ENCODE assay signal across 7 cellular contexts in the genomic region with DNA sequence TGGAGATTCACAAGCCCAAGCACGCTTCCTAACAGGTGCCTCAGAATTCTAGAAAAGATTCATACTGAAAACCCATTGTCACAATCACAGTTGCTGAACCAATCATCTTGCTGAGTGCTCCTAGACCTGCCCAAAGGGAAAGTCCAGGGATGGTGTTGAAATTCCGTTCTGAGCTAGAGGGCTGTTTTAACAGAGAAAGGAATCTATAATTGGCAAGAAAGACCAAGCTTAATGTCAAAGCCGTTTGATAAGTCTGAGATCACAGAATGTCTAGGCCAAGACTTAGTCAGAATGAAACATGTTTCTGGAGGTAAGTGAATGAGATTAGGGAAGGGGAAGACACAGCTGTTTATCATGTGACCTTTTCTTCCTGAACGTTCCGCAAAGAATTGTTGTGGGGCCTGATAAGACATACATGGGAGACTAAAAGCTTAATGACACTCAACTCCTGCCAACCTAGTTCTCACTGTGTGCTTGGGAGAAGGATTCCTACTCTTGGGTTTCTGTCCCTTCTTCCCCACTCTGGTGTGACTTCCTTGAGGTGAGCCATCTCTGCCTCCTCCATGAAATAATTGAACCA. TPM values are rescaled to one million over a fixed set of nuclear protein-coding genes. Genes with fewer than 3 reads are reported as not detected.
DNase-seq lines count a peak whose midpoint lies in the region; ATAC-seq and TF ChIP-seq lines count a peak whose summit lies in the region.

No MANE protein-coding gene starts in this region.

- ATAC-seq in GM19023 (IDR thresholded peaks at IDR 0.05; ENCODE audit: unreplicated experiment) (peak; percentile 82), GM21825 (IDR thresholded peaks at IDR 0.05; ENCODE audit: unreplicated experiment) (peak; percentile 79)

- H3K4me3 ChIP-seq in neutrophil (ENCODE audit: low read depth in 1 of 2, low read length in 1 of 2) (no peak overlapping the region), testis (no peak overlapping the region)

- H3K4me1 ChIP-seq in neutrophil (ENCODE audit: control insufficient read depth in 1 of 2, insufficient read depth in 1 of 2, low read depth in 1 of 2, low read length in 1 of 2): no peaks in the 10 kb centered on the region
- H3K4me1 ChIP-seq in testis: no peaks in the 10 kb centered on the region

- no peak for TF ChIP-seq CTCF in neutrophil (IDR thresholded peaks at IDR 0.05)
- TF ChIP-seq CTCF in testis (IDR thresholded peaks at IDR 0.05): no peak

- H3K27me3 ChIP-seq in neutrophil: no peaks in the 10 kb centered on the region
- H3K27me3 ChIP-seq in testis: no peaks in the 10 kb centered on the region

- intact Hi-C loops in testis (cut with DNase I; ENCODE audit: low total_unique reads): no loop called here

- no peaks in the 10 kb centered on the region for H3K9me3 ChIP-seq in neutrophil
- no peaks in the 10 kb centered on the region for H3K9me3 ChIP-seq in testis

- TF ChIP-seq POLR2A in testis (IDR thresholded peaks at IDR 0.05): no peak

- WGBS in testis, 2 donors: 42 to 43% methylated on average over 5 of the region's 5 CpGs

- H3K36me3 ChIP-seq in neutrophil (no peaks in the 10 kb centered on the region), testis (ENCODE audit: low read depth, missing control alignments) (no peaks in the 10 kb centered on the region)

- peak; percentile 72 for DNase-seq in NCI-H226
- no peak for DNase-seq in dedifferentiated amniotic fluid mesenchymal stem cell (ENCODE audit: extremely low spot score)
- DNase-seq in cerebellar cortex (ENCODE audit: low spot score): no peak
- DNase-seq in testis: no peak

- H3K27ac ChIP-seq in neutrophil: peak overlapping the region; percentile 8
- no peak overlapping the region for H3K27ac ChIP-seq in testis

RNA-seq across cellular contexts. Expression of gene PMAIP1, which starts 27.5 kb away (rescaled TPM):
- total RNA-seq in testis: 1 to 10 TPM; 4.8 to 6.0 TPM
- 4.7 TPM for polyA plus RNA-seq in testis (ENCODE audit: insufficient read depth, low read depth, low replicate concordance)
